In the genomic region with DNA sequence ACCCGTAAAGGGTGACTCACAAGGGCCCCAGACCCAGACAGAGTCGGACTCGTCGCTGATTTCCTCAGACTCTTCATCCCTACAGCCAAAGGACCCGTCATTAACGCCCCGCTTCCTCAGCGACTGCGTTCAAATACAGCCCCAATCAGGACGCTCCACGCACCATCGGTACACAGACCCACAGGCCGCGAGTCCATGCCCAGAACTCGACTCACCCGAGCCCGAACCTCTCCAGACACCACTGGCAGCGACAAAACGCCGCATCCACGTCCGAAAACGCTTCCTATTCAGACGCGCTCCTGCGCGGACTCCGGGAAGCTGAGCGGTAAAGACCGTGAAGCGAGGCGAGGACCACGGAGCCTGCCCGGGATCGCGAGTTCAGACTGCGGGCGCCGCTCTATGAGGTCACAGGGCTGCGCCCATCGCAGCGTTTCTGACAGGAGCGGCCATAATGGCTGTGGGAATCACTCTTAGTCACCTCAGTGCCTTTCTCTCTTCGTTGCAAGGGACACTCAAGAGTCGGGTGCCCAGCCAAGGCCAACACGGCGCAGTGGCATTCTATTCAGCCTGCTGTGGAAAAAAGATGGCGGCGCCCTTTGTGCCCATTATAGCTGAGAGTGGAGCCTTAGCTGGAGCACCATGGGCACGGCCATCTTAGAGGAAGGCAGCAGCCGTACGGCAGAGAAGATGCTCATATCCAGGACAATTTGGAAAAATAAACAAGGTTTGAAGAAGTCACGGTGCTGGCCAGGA, we compare ENCODE assay signal across 8 cellular contexts. TPM values are rescaled to one million over a fixed set of nuclear protein-coding genes. Genes with fewer than 3 reads are reported as not detected.
DNase-seq lines count a peak whose midpoint lies in the region; ATAC-seq and TF ChIP-seq lines count a peak whose summit lies in the region.

A gene (minus strand): TSS at position 353 of the 753 bp plus-strand sequence. CDS start 2,634 bp downstream, outside the sequence.

- H3K4me1 Mint-ChIP-seq in chondrocyte (ENCODE audit: low read depth) = peaks cover 26% of the 10 kb centered on the region

- no peak for TF ChIP-seq CTCF in AG09319 (IDR thresholded peaks at IDR 0.05; ENCODE audit: low read depth, low read length)
- no peak for TF ChIP-seq CTCF in chondrocyte (IDR thresholded peaks at IDR 0.05)

- ATAC-seq in HG03175 (IDR thresholded peaks at IDR 0.05; ENCODE audit: unreplicated experiment) = peak; percentile 89

- in situ Hi-C loops in GM18951 (cut with MboI; ENCODE audit: low sequenced_read_pairs, unreplicated experiment) = no loop called here

- H3K27me3 Mint-ChIP-seq in chondrocyte (ENCODE audit: low read depth) = no peaks in the 10 kb centered on the region

- peak within 1 kb of the TSS; percentile 99 for H3K27ac Mint-ChIP-seq in chondrocyte (ENCODE audit: unreplicated experiment)

- DNase-seq in AG09319 (ENCODE audit: extremely low read depth, low read depth) (peak; percentile 51), NCI-H345 treated with DMSO at 0.1 percent for 48 hours (lab: John Stamatoyannopoulos, UW; ENCODE audit: unreplicated experiment) (peak; percentile 58), chondrocyte (ENCODE audit: low spot score) (peak; percentile 96), kidney glomerular epithelial cell (lab: John Stamatoyannopoulos, UW) (peak; percentile 92)
- DNase-seq in activated CD4-positive, alpha-beta T cell treated with anti-CD3 and anti-CD28 coated beads for 4 hours = peak; percentile 77 to 84
- DNase-seq in stimulated activated CD4-positive, alpha-beta T cell treated with anti-CD3 and anti-CD28 coated beads, Interleukin-15, amount 100 ng/mL, for 24 hours = peak; percentile 89

- peak; percentile 89 for TF ChIP-seq POLR2A in GM18951 (IDR thresholded peaks at IDR 0.05; ENCODE audit: extremely low read depth, insufficient read depth, insufficient read length)

- peaks cover 41% of the 10 kb centered on the region for H3K36me3 Mint-ChIP-seq in chondrocyte (ENCODE audit: low read depth)

- peaks cover 36% of the 10 kb centered on the region for H3K9me3 Mint-ChIP-seq in chondrocyte (ENCODE audit: low read depth)

- peak within 1 kb of the TSS; percentile 97 for H3K4me3 Mint-ChIP-seq in chondrocyte (ENCODE audit: unreplicated experiment)

RNA-seq across cellular contexts. Expression of the gene that starts here (rescaled TPM):
- total RNA-seq in chondrocyte = 6.0 to 8.3 TPM (median 7.4 TPM) in 3 replicates

Comparison
In these comparisons a context has a peak if more than half of its experiments do, and no peak if none do; other contexts are left out.
1. Peak in every context shown above with its lines: DNase-seq and ATAC-seq.